In the genomic region with DNA sequence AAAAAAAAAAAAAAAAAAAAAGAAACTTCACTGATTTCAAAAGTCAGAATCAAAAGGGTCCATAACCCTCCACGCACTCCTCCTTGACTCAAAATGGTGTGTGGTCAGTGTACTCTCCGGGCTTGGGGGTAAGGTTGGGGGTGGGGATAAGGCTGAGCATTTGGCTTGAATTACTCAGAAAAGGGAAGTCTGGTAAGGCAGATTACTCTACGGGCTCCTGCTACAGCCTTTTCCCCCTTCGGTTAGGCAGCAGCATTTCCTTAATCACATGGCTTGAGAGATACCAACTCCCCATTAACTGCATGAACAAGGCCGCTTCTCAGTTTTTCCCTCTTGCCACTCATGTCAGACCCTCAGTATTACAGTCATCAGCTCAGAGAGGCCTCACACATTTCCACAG, we compare ENCODE assay signal across 16 cellular contexts.
DNase-seq lines count a peak whose midpoint lies in the region; ATAC-seq, FAIRE-seq and TF ChIP-seq lines count a peak whose summit lies in the region.
"Had no signal": no experiment of that assay in that cellular context is flagged by ENCODE, and none has a peak within 500 bp of the region (broad histone marks: within the 10 kb centered on the region; RNA-seq: fewer than 3 reads in every experiment).

No MANE protein-coding gene starts in this region.

- ATAC-seq in pancreas (no peak), right lobe of liver (no peak)
- ATAC-seq: HepG2, PC-3 had no signal

- H3K4me3 ChIP-seq in pancreas: no peak overlapping the region
- no peak overlapping the region for H3K4me3 ChIP-seq in right lobe of liver

- H3K4me1 ChIP-seq in pancreas (no peaks in the 10 kb centered on the region), right lobe of liver (no peaks in the 10 kb centered on the region)

- peak; percentile 63 for DNase-seq in CMK (ENCODE audit: low read depth)
- DNase-seq in KG1 (lab: John Stamatoyannopoulos, UW): peak; percentile 45
- DNase-seq in OCI-M1 (lab: John Stamatoyannopoulos, UW): peak; percentile 91
- DNase-seq in endothelial cell (ENCODE audit: low spot score): no peak
- no peak for DNase-seq in activated T-cell treated with anti-CD3 and anti-CD28 coated beads, Interleukin-2, amount 50 U/mL, for 1 hour
- no peak for DNase-seq in pancreas
- DNase-seq in right lobe of liver: no peak
- DNase-seq: DMS53, H7, NCI-H1105, NCI-H187, NCI-H510A, PC-3 had no signal

- intact Hi-C loops in pancreas (cut with DNase I): no loop called here
- intact Hi-C loops in right lobe of liver (cut with DNase I): no loop called here

- H3K9me3 Mint-ChIP-seq in endothelial cell (ENCODE audit: unreplicated experiment): no peaks in the 10 kb centered on the region

- TF ChIP-seq POLR2A in right lobe of liver (IDR thresholded peaks at IDR 0.05): no peak

- H3K27me3 Mint-ChIP-seq in endothelial cell (ENCODE audit: unreplicated experiment): no peaks in the 10 kb centered on the region

- H3K36me3 Mint-ChIP-seq in endothelial cell (ENCODE audit: low read depth, unreplicated experiment): no peaks in the 10 kb centered on the region
- H3K36me3 Mint-ChIP-seq: CD14-positive monocyte had no signal

- H3K4me3 Mint-ChIP-seq in endothelial cell (ENCODE audit: unreplicated experiment): no peak overlapping the region
- H3K4me3 Mint-ChIP-seq: CD14-positive monocyte had no signal

- TF ChIP-seq CTCF in endothelial cell (IDR thresholded peaks at IDR 0.05; ENCODE audit: unreplicated experiment) (no peak), pancreas (IDR thresholded peaks at IDR 0.05) (no peak), right lobe of liver (IDR thresholded peaks at IDR 0.05) (no peak)

- H3K27ac Mint-ChIP-seq in endothelial cell (ENCODE audit: unreplicated experiment): peak overlapping the region; percentile 78
- H3K27ac Mint-ChIP-seq: CD14-positive monocyte had no signal

- H3K36me3 ChIP-seq in pancreas (no peaks in the 10 kb centered on the region), right lobe of liver (no peaks in the 10 kb centered on the region)

- H3K27me3 ChIP-seq in pancreas (no peaks in the 10 kb centered on the region), right lobe of liver (no peaks in the 10 kb centered on the region)

- H3K9me3 ChIP-seq in pancreas (no peaks in the 10 kb centered on the region), right lobe of liver (no peaks in the 10 kb centered on the region)

- H3K4me1 Mint-ChIP-seq in endothelial cell (ENCODE audit: unreplicated experiment): peaks cover 4% of the 10 kb centered on the region

- WGBS in pancreas, 2 donors: 88 to 95% methylated on average over 5 of the region's 5 CpGs
- 75% methylated on average over 3 of the region's 5 CpGs for WGBS in right lobe of liver (ENCODE audit: insufficient coverage, low coverage, low lambda C conversion rate, missing lambda C conversion rate)

- H3K27ac ChIP-seq in pancreas (no peak overlapping the region), right lobe of liver (no peak overlapping the region)

- FAIRE-seq in pancreas (lab: Jason Lieb, UNC): no peak
- FAIRE-seq: GM12892, HepG2 had no signal

Comparison
In these comparisons a context has a peak if more than half of its experiments do, and no peak if none do; other contexts are left out.
1. DNase-seq: peak in CMK (single experiment), KG1 (single experiment) and OCI-M1 (single experiment); none in endothelial cell (single experiment), activated T-cell treated with anti-CD3 and anti-CD28 coated beads, Interleukin-2, amount 50 U/mL, for 1 hour (single experiment), pancreas (0 of 6) and right lobe of liver (0 of 3).